In genomic region chr7:159083698-159084068, GRCh38 we compare ENCODE assay signal across 14 cellular contexts.
"Had no signal": no experiment of that assay in that cellular context is flagged by ENCODE, and none has a peak within 500 bp of the region (broad histone marks: within the 10 kb centered on the region; RNA-seq: fewer than 3 reads in every experiment).

No MANE protein-coding gene starts in this region.

- H3K9me3 Mint-ChIP-seq: activated naive CD4-positive, alpha-beta T cell treated with anti-CD3 and anti-CD28 coated beads for 36 hours; activated T-helper 17 cell treated with anti-CD3 and anti-CD28 coated beads, Interleukin-2, amount 50 U/mL, for 72 hours; naive thymus-derived CD8-positive, alpha-beta T cell; T-helper 1 cell treated with Interleukin-12 subunit alpha and Interleukin-12 subunit beta and Interleukin-4 antibody, amounts not matched to agents 30 μg/mL and 1 μg/mL, for 36 hours had no signal

- ATAC-seq: activated T-helper 17 cell treated with anti-CD3 and anti-CD28 coated beads, Interleukin-2, amount 50 U/mL, for 72 hours; naive thymus-derived CD8-positive, alpha-beta T cell had no signal

- H3K9me3 ChIP-seq: gastrocnemius medialis, testis had no signal

- H3K4me3 ChIP-seq: gastrocnemius medialis, testis had no signal

- DNase-seq: activated CD4-positive, alpha-beta T cell treated with anti-CD3 and anti-CD28 coated beads, Interleukin-2, amount 50 U/mL, for 1 hour; brain microvascular endothelial cell; cerebellar nuclear complex; cortex of kidney; mesenchymal stem cell; naive thymus-derived CD8-positive, alpha-beta T cell; nucleus accumbens; retina; stimulated activated CD4-positive, alpha-beta T cell treated with anti-CD3 and anti-CD28 coated beads, Interleukin-4, amount 100 ng/mL, for 1 hour; testis had no signal

- H3K36me3 ChIP-seq: brain microvascular endothelial cell, gastrocnemius medialis had no signal

- H3K4me3 Mint-ChIP-seq: activated naive CD4-positive, alpha-beta T cell treated with anti-CD3 and anti-CD28 coated beads for 36 hours; activated T-helper 17 cell treated with anti-CD3 and anti-CD28 coated beads, Interleukin-2, amount 50 U/mL, for 72 hours; T-helper 1 cell treated with Interleukin-12 subunit alpha and Interleukin-12 subunit beta and Interleukin-4 antibody, amounts not matched to agents 30 μg/mL and 1 μg/mL, for 36 hours had no signal

- H3K4me1 ChIP-seq: testis had no signal

- H3K27ac ChIP-seq: brain microvascular endothelial cell, testis had no signal

- H3K36me3 Mint-ChIP-seq: naive thymus-derived CD8-positive, alpha-beta T cell had no signal

- H3K27me3 ChIP-seq: brain microvascular endothelial cell, gastrocnemius medialis, testis had no signal

- H3K4me1 Mint-ChIP-seq: activated T-helper 17 cell treated with anti-CD3 and anti-CD28 coated beads, Interleukin-2, amount 50 U/mL, for 72 hours had no signal

- H3K27ac Mint-ChIP-seq: activated naive CD4-positive, alpha-beta T cell treated with anti-CD3 and anti-CD28 coated beads for 36 hours; activated T-helper 17 cell treated with anti-CD3 and anti-CD28 coated beads, Interleukin-2, amount 50 U/mL, for 72 hours; naive thymus-derived CD8-positive, alpha-beta T cell; T-helper 1 cell treated with Interleukin-12 subunit alpha and Interleukin-12 subunit beta and Interleukin-4 antibody, amounts not matched to agents 30 μg/mL and 1 μg/mL, for 36 hours had no signal
